14 cellular contexts compared by ENCODE assay signal in genomic region chr2:135198481-135198880, GRCh38.
A peak's percentile ranks its signal among the peaks of the same experiment; 100 is the strongest.
DNase-seq lines count a peak whose midpoint lies in the region; ATAC-seq and TF ChIP-seq lines count a peak whose summit lies in the region.
"Had no signal": no experiment of that assay in that cellular context is flagged by ENCODE, and none has a peak within 500 bp of the region (broad histone marks: within the 10 kb centered on the region; RNA-seq: fewer than 3 reads in every experiment).

No MANE protein-coding gene starts in this region.

- DNase-seq in DMS79 (lab: John Stamatoyannopoulos, UW) = peak; percentile 38
- peak; percentile 67 for DNase-seq in cerebellar cortex (ENCODE audit: low spot score)
- DNase-seq in medulla oblongata (ENCODE audit: extremely low spot score) = peak; percentile 41
- DNase-seq in pons (ENCODE audit: low spot score) = peak; percentile 16
- no peak for DNase-seq in heart right ventricle
- DNase-seq in RPMI8226 = no peak
- DNase-seq: CD8-positive, alpha-beta T cell; COR-L47; GOT3 had no signal

- 95% methylated on average over 3 of the region's 3 CpGs for WGBS in heart right ventricle, 2 donors

- ATAC-seq in GM18517 (IDR thresholded peaks at IDR 0.05; ENCODE audit: unreplicated experiment) = no peak
- no peak for ATAC-seq in heart right ventricle
- no peak for ATAC-seq in HG02623 (IDR thresholded peaks at IDR 0.05; ENCODE audit: unreplicated experiment)
- ATAC-seq: CD8-positive, alpha-beta T cell; GM12878; HepG2 had no signal

- no peak for TF ChIP-seq CTCF in heart right ventricle (IDR thresholded peaks at IDR 0.05)

- peaks cover 0 to 4% (median 0%) of the 10 kb centered on the region in 9 donors for H3K36me3 ChIP-seq in heart right ventricle
- H3K36me3 ChIP-seq: HAP-1 had no signal

- H3K27ac ChIP-seq in heart right ventricle = no peak overlapping the region

- no peaks in the 10 kb centered on the region for H3K4me1 ChIP-seq in heart right ventricle
- H3K4me1 ChIP-seq: HAP-1 had no signal

- intact Hi-C loops in heart right ventricle (cut with DNase I) = no loop called here

- H3K4me3 ChIP-seq in heart right ventricle = no peak overlapping the region
- H3K4me3 ChIP-seq: GM12878, HAP-1 had no signal

- H3K27me3 ChIP-seq in heart right ventricle = no peaks in the 10 kb centered on the region

- H3K9me3 ChIP-seq in heart right ventricle = peaks cover 0 to 11% (median 0%) of the 10 kb centered on the region in 11 donors
- H3K9me3 ChIP-seq: HAP-1 had no signal

Comparison
In these comparisons a context has a peak if more than half of its experiments do, and no peak if none do; other contexts are left out.
1. DNase-seq: peak in DMS79 (single experiment), cerebellar cortex (single experiment), medulla oblongata (single experiment) and pons (single experiment); none in heart right ventricle (0 of 2) and RPMI8226 (single experiment).